Comparison of ENCODE assay signal across 20 cellular contexts in the genomic region with DNA sequence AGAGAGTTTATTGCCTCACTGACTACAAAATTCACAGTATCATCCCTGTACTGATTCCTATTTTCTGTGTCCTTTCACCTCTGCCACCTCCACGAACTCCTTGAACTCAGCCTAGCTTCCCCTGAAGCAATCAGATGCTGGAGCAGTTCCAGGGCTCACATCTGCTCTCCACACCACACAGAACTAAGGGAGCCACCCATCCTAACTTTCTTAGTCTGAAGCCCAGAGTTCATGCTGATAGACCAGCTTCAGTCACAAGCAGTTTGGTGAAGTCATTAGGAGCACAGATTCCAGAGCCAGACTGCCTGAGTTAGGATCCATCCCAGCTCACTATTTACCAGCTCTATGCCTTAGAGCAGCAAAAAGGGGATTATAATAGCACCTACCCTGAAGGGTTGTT. TPM values are rescaled to one million over a fixed set of nuclear protein-coding genes. Genes with fewer than 3 reads are reported as not detected.
DNase-seq lines count a peak whose midpoint lies in the region; ATAC-seq and TF ChIP-seq lines count a peak whose summit lies in the region.
"Had no signal": no experiment of that assay in that cellular context is flagged by ENCODE, and none has a peak within 500 bp of the region (broad histone marks: within the 10 kb centered on the region; RNA-seq: fewer than 3 reads in every experiment).

No MANE protein-coding gene starts in this region.

- POLR2A ChIA-PET in MCF 10A (lab: Yijun Ruan, JAX): interaction anchor here (0.6 to 1.3 kb wide), 3 partner anchors 10 to 227 kb away, joined by 3 read pairs; no protein-coding TSS in a partner anchor
- POLR2A ChIA-PET in RWPE1 (lab: Yijun Ruan, JAX; ENCODE audit: low non-redundant PET): no interaction called here

- CTCF ChIA-PET in MCF 10A (lab: Yijun Ruan, JAX) (interaction anchor here (1.0 to 3.5 kb wide), 3 partner anchors 10 to 259 kb away, joined by 3 to 14 read pairs (median 4); a partner anchor contains a TSS), RWPE1 (lab: Yijun Ruan, JAX) (interaction anchor here (0.6 kb wide), 1 partner anchor 14 kb away, joined by 3 read pairs; no protein-coding TSS in a partner anchor)

- H3K4me3 ChIP-seq in breast epithelium (no peak overlapping the region), DND-41 (ENCODE audit: low read depth in 1 of 2, low read length in 2 of 2) (no peak overlapping the region), fibroblast of mammary gland (ENCODE audit: control insufficient read depth, low read depth, low read length) (no peak overlapping the region)
- H3K4me3 ChIP-seq: SJCRH30 had no signal

- H3K79me2 ChIP-seq in DND-41 (ENCODE audit: insufficient read depth, low read length): no peaks in the 10 kb centered on the region

- intact Hi-C loops in MCF 10A (cut with micrococcal nuclease): no loop called here
- intact Hi-C loops in breast epithelium (cut with DNase I; ENCODE audit: low total_unique reads): no loop called here

- H4K20me1 ChIP-seq in DND-41 (ENCODE audit: insufficient read depth, low read length): no peaks in the 10 kb centered on the region

- H3K27ac ChIP-seq in breast epithelium (no peak overlapping the region), DND-41 (ENCODE audit: low read length) (no peak overlapping the region), RWPE1 (no peak overlapping the region)
- H3K27ac ChIP-seq: SJCRH30 had no signal

- H3K4me3 Mint-ChIP-seq in MCF 10A (ENCODE audit: unreplicated experiment): no peak overlapping the region
- H3K4me3 Mint-ChIP-seq: CD4-positive, alpha-beta T cell had no signal

- H3K27ac Mint-ChIP-seq in MCF 10A (ENCODE audit: low read depth, unreplicated experiment): no peak overlapping the region
- H3K27ac Mint-ChIP-seq: CD4-positive, alpha-beta T cell had no signal

- H3K4me2 ChIP-seq in DND-41 (ENCODE audit: insufficient read depth, low read length): no peak overlapping the region

- TF ChIP-seq POLR2A in breast epithelium (IDR thresholded peaks at IDR 0.05): no peak

- no TSS peak for BruUV-seq in MCF 10A (replicated peaks; lab: Mats Ljungman, UMichigan)

- H3K27me3 Mint-ChIP-seq in MCF 10A (ENCODE audit: insufficient read depth, unreplicated experiment): peaks cover 17% of the 10 kb centered on the region

- H3K27me3 ChIP-seq in breast epithelium: no peaks in the 10 kb centered on the region
- H3K27me3 ChIP-seq in DND-41 (ENCODE audit: insufficient read depth, low read length, poor library complexity): no peaks in the 10 kb centered on the region
- H3K27me3 ChIP-seq: SJCRH30 had no signal

- H3K9me3 ChIP-seq in breast epithelium (no peaks in the 10 kb centered on the region), DND-41 (ENCODE audit: insufficient read depth, low read length, severe bottlenecking) (no peaks in the 10 kb centered on the region)
- H3K9me3 ChIP-seq: SJCRH30 had no signal

- no peaks in the 10 kb centered on the region for H3K36me3 ChIP-seq in breast epithelium
- H3K36me3 ChIP-seq in DND-41 (ENCODE audit: insufficient read depth, low read length): no peaks in the 10 kb centered on the region
- H3K36me3 ChIP-seq: SJCRH30 had no signal

- H2AFZ ChIP-seq in DND-41 (ENCODE audit: low read depth, low read length): peak overlapping the region; percentile 26; the same call in 1 of the 2 replicates

- ATAC-seq in DND-41 (ENCODE audit: insufficient read depth, low read depth) (no peak), HG03342 (IDR thresholded peaks at IDR 0.05; ENCODE audit: unreplicated experiment) (no peak), GM19351 (IDR thresholded peaks at IDR 0.05; ENCODE audit: unreplicated experiment) (no peak)
- ATAC-seq: HepG2 had no signal

- no peaks in the 10 kb centered on the region for H3K4me1 ChIP-seq in breast epithelium
- peaks cover 12% of the 10 kb centered on the region for H3K4me1 ChIP-seq in DND-41 (ENCODE audit: insufficient read depth, low read length)
- H3K4me1 ChIP-seq: Caco-2 had no signal

- no peak for TF ChIP-seq CTCF in MCF 10A (IDR thresholded peaks at IDR 0.05; ENCODE audit: unreplicated experiment)
- no peak for TF ChIP-seq CTCF in breast epithelium (IDR thresholded peaks at IDR 0.05)
- TF ChIP-seq CTCF in DND-41 (IDR thresholded peaks at IDR 0.05; ENCODE audit: borderline replicate concordance, extremely low read depth, low read length, poor library complexity, severe bottlenecking): no peak
- no peak for TF ChIP-seq CTCF in RWPE1 (conservative IDR thresholded peaks at IDR 0.05; ENCODE audit: low read depth)
- TF ChIP-seq CTCF in fibroblast of mammary gland (conservative IDR thresholded peaks at IDR 0.05; ENCODE audit: control insufficient read depth, insufficient read depth, low read depth, low read length): no peak

- peaks cover 16% of the 10 kb centered on the region for H3K9me3 Mint-ChIP-seq in MCF 10A (ENCODE audit: unreplicated experiment)
- H3K9me3 Mint-ChIP-seq: CD4-positive, alpha-beta T cell had no signal

- no peaks in the 10 kb centered on the region for H3K36me3 Mint-ChIP-seq in MCF 10A (ENCODE audit: insufficient read depth, unreplicated experiment)

- DNase-seq in MCF 10A (ENCODE audit: unreplicated experiment) (peak; percentile 25), breast epithelium (ENCODE audit: low spot score in 2 of 2) (no peak), DND-41 (no peak), RWPE1 (ENCODE audit: low spot score) (peak; percentile 27), fibroblast of mammary gland (ENCODE audit: low read depth) (peak; percentile 22), DMS114 treated with DMSO at 0.1 percent for 48 hours (lab: John Stamatoyannopoulos, UW; ENCODE audit: unreplicated experiment) (no peak)
- DNase-seq: Caco-2; CD4-positive, alpha-beta T cell; H7; KBM-7; MV-4-11; NCI-H1694 treated with DMSO at 0.1 percent for 48 hours; NCI-H774; RPMI8226; SW 1271 had no signal

- H3K9ac ChIP-seq in DND-41 (ENCODE audit: low read depth, low read length): no peak overlapping the region

- peaks cover 7% of the 10 kb centered on the region for H3K4me1 Mint-ChIP-seq in MCF 10A (ENCODE audit: insufficient read depth, unreplicated experiment)

RNA-seq across cellular contexts. Expression of a gene that starts 15.6 kb away (rescaled TPM):
- total RNA-seq in MCF 10A (2022): 12.4 and 12.7 TPM in 2 replicates
- 10 to 100 TPM; 22.0 to 25.9 (median 22.6) TPM for total RNA-seq in breast epithelium
- total RNA-seq: G401 had no signal

Comparison
In these comparisons a context has a peak if more than half of its experiments do, and no peak if none do; other contexts are left out.
1. DNase-seq: peak in MCF 10A (single experiment), RWPE1 (single experiment) and fibroblast of mammary gland (single experiment); none in breast epithelium (0 of 2), DND-41 (single experiment) and DMS114 treated with DMSO at 0.1 percent for 48 hours (single experiment).